In genomic region chr6:79684821-79685220, GRCh38 we compare ENCODE assay signal across 16 cellular contexts. TPM values are rescaled to one million over a fixed set of nuclear protein-coding genes. Genes with fewer than 3 reads are reported as not detected.
DNase-seq lines count a peak whose midpoint lies in the region; TF ChIP-seq lines count a peak whose summit lies in the region.
"Had no signal": no experiment of that assay in that cellular context is flagged by ENCODE, and none has a peak within 500 bp of the region (broad histone marks: within the 10 kb centered on the region; RNA-seq: fewer than 3 reads in every experiment).

No MANE protein-coding gene starts in this region.

- H3K4me3 ChIP-seq in endodermal cell (ENCODE audit: low read length), result no peak overlapping the region
- H3K4me3 ChIP-seq: GM23248 had no signal

- H3K27me3 ChIP-seq in endodermal cell (ENCODE audit: control insufficient read depth, insufficient read depth, low read length, poor library complexity, severe bottlenecking), result no peaks in the 10 kb centered on the region

- peaks cover 9% of the 10 kb centered on the region for H3K36me3 ChIP-seq in endodermal cell (ENCODE audit: control insufficient read depth, insufficient read depth, low read length)

- peaks cover 6% of the 10 kb centered on the region for H3K9me3 Mint-ChIP-seq in endodermal cell

- peaks cover 6% of the 10 kb centered on the region for H3K9me3 ChIP-seq in endodermal cell (ENCODE audit: control insufficient read depth, low read length)

- H3K27ac ChIP-seq in endodermal cell (ENCODE audit: low read depth, low read length), result no peak overlapping the region
- H3K27ac ChIP-seq: C4-2B, GM23248 had no signal

- no peak overlapping the region for H3K9ac ChIP-seq in endodermal cell (ENCODE audit: extremely low read depth, low read length, poor library complexity, severe bottlenecking)
- H3K9ac ChIP-seq: GM23248 had no signal

- H3K4me1 Mint-ChIP-seq in endodermal cell, result peaks cover 31% of the 10 kb centered on the region
- H3K4me1 Mint-ChIP-seq: IgD-negative memory B cell had no signal

- H3K4me1 ChIP-seq in endodermal cell (ENCODE audit: control insufficient read depth, insufficient read depth, low read length), result peaks cover 16% of the 10 kb centered on the region

- no peak overlapping the region for H3K4me3 Mint-ChIP-seq in endodermal cell
- H3K4me3 Mint-ChIP-seq: IgD-negative memory B cell had no signal

- H3K27me3 Mint-ChIP-seq in endodermal cell (ENCODE audit: insufficient read depth), result no peaks in the 10 kb centered on the region
- H3K27me3 Mint-ChIP-seq: IgD-negative memory B cell had no signal

- DNase-seq in NCI-H2107 treated with DMSO at 0.1 percent for 48 hours (lab: John Stamatoyannopoulos, UW; ENCODE audit: unreplicated experiment), result peak; percentile 17
- no peak for DNase-seq in NCI-H2107 (lab: John Stamatoyannopoulos, UW)
- peak; percentile 14 for DNase-seq in AG09319 (ENCODE audit: extremely low read depth, low read depth)
- peak; percentile 47 for DNase-seq in astrocyte of the hippocampus (ENCODE audit: low read depth, low spot score)
- peak; percentile 37 for DNase-seq in kidney tubule cell (ENCODE audit: low spot score)
- no peak for DNase-seq in endodermal cell
- DNase-seq in activated T-cell treated with anti-CD3 and anti-CD28 coated beads, Interleukin-2, amount 50 U/mL, for 48 hours, result no peak
- DNase-seq in NCI-H2081 (lab: John Stamatoyannopoulos, UW), result no peak
- DNase-seq: 8988T, DMS53, GM23248, NCI-H146, NCI-H2227 treated with DMSO at 0.1 percent for 48 hours, NCI-H526 treated with DMSO at 0.1 percent for 48 hours had no signal

- peaks cover 15% of the 10 kb centered on the region for H3K36me3 Mint-ChIP-seq in endodermal cell (ENCODE audit: low read depth)
- H3K36me3 Mint-ChIP-seq: IgD-negative memory B cell had no signal

- WGBS in endodermal cell (ENCODE audit: insufficient coverage in 1 of 2, insufficient read length in 1 of 2), 2 experiments, result no CpG with 5 or more reads among the region's 1 CpG

- no peak overlapping the region for H3K27ac Mint-ChIP-seq in endodermal cell
- H3K27ac Mint-ChIP-seq: IgD-negative memory B cell had no signal

- TF ChIP-seq CTCF in AG09319 (IDR thresholded peaks at IDR 0.05; ENCODE audit: low read depth, low read length) (no peak), endodermal cell (conservative IDR thresholded peaks at IDR 0.05) (no peak)

RNA-seq across cellular contexts. Expression of gene SH3BGRL2, which starts 53.7 kb away (rescaled TPM):
- 10 to 100 TPM; 24.3 to 40.1 TPM for total RNA-seq in endodermal cell
- polyA plus RNA-seq in endodermal cell (2013, experiment 1 of 2), result 15.8 TPM
- 15.9 TPM for polyA plus RNA-seq in endodermal cell (2013, experiment 2 of 2)

Comparison
In these comparisons a context has a peak if more than half of its experiments do, and no peak if none do; other contexts are left out.
1. DNase-seq: peak in NCI-H2107 treated with DMSO at 0.1 percent for 48 hours (single experiment), AG09319 (single experiment), astrocyte of the hippocampus (single experiment) and kidney tubule cell (single experiment); none in NCI-H2107 (single experiment), endodermal cell (single experiment), activated T-cell treated with anti-CD3 and anti-CD28 coated beads, Interleukin-2, amount 50 U/mL, for 48 hours (0 of 2) and NCI-H2081 (0 of 2).